ENCODE assay signal across 26 cellular contexts in the genomic region with DNA sequence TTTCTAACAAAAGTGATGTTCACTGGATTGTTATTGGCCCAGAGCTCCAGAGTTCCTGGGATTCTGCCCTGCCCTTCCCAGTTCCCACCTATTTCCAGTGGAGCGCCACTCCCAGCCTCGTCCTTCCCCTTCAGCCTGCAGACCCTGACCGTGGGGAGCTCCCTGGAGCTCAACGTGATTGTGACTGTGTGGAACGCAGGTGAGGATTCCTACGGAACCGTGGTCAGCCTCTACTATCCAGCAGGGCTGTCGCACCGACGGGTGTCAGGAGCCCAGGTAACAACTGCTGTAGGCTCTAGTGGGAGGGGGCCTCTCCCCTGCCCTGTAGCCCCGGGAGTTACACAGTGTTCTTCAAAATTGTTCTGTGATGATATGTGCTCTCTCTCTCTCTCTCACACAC. TPM values are rescaled to one million over a fixed set of nuclear protein-coding genes. Genes with fewer than 3 reads are reported as not detected.
DNase-seq lines count a peak whose midpoint lies in the region; FAIRE-seq and TF ChIP-seq lines count a peak whose summit lies in the region.
"Had no signal": no experiment of that assay in that cellular context is flagged by ENCODE, and none has a peak within 500 bp of the region (broad histone marks: within the 10 kb centered on the region; RNA-seq: fewer than 3 reads in every experiment).

No MANE protein-coding gene starts in this region.

- no peaks in the 10 kb centered on the region for H3K9me3 Mint-ChIP-seq in activated CD4-positive, alpha-beta T cell treated with anti-CD3 and anti-CD28 coated beads, Interleukin-2, amount 10 ng/mL, durations not matched to agents 24 days and 14 days
- H3K9me3 Mint-ChIP-seq in chondrocyte (ENCODE audit: low read depth) = peaks cover 6% of the 10 kb centered on the region
- H3K9me3 Mint-ChIP-seq: CD4-positive, alpha-beta T cell had no signal

- H4K8ac ChIP-seq in neuronal stem cell (ENCODE audit: low read depth, low read length) (no peak overlapping the region), mesenchymal stem cell (ENCODE audit: low read length) (no peak overlapping the region)

- H4K91ac ChIP-seq in neuronal stem cell (ENCODE audit: low read depth, low read length, poor library complexity) (no peak overlapping the region), mesenchymal stem cell (ENCODE audit: low read length) (no peak overlapping the region)

- intact Hi-C loops in activated CD4-positive, alpha-beta T cell treated with anti-CD3 and anti-CD28 coated beads, Interleukin-2, amount 10 ng/mL, durations not matched to agents 24 days and 14 days (cut with micrococcal nuclease) = no loop called here
- intact Hi-C loops in kidney (cut with DNase I) = no loop called here

- H2BK15ac ChIP-seq in neuronal stem cell (ENCODE audit: low read length) (no peak overlapping the region), mesenchymal stem cell (ENCODE audit: low read depth, poor library complexity, severe bottlenecking) (no peak overlapping the region)

- H3K18ac ChIP-seq in neuronal stem cell (ENCODE audit: low read length) (peak overlapping the region; percentile 33), mesenchymal stem cell (ENCODE audit: low read depth in 1 of 2, low read length in 2 of 2) (no peak overlapping the region)

- H3K4me3 ChIP-seq in kidney (ENCODE audit: low read length in 2 of 2) (no peak overlapping the region), neuronal stem cell (ENCODE audit: low read length in 2 of 2) (no peak overlapping the region), mesenchymal stem cell (ENCODE audit: insufficient read depth in 1 of 2, low read depth in 1 of 2, low read length in 2 of 2) (no peak overlapping the region)
- H3K4me3 ChIP-seq: A549; BLaER1 treated with 17β-estradiol and CSF1 and Interleukin-3, amounts not matched to agents 10 nM and 100 nM; GM12878; GM23338 had no signal

- peaks cover 1% of the 10 kb centered on the region for H3K79me1 ChIP-seq in neuronal stem cell (ENCODE audit: low read depth, low read length)
- H3K79me1 ChIP-seq in mesenchymal stem cell (replicated peaks; ENCODE audit: low read length, poor library complexity, severe bottlenecking) = no peaks in the 10 kb centered on the region

- no peaks in the 10 kb centered on the region for H3K4me1 ChIP-seq in kidney (ENCODE audit: control insufficient read depth in 1 of 2, insufficient read depth in 1 of 2, low read depth in 1 of 2, low read length in 2 of 2)
- H3K4me1 ChIP-seq in neuronal stem cell (ENCODE audit: control insufficient read depth in 2 of 2, insufficient read depth in 1 of 2, low read depth in 1 of 2, low read length in 2 of 2) = peaks cover under 1% of the 10 kb centered on the region in 2 donors
- H3K4me1 ChIP-seq in mesenchymal stem cell (ENCODE audit: control insufficient read depth, insufficient read depth, low read depth, low read length) = no peaks in the 10 kb centered on the region
- H3K4me1 ChIP-seq: A549, BE2C had no signal

- H3K36me3 Mint-ChIP-seq in activated CD4-positive, alpha-beta T cell treated with anti-CD3 and anti-CD28 coated beads, Interleukin-2, amount 10 ng/mL, durations not matched to agents 24 days and 14 days (ENCODE audit: low read depth) = peaks cover 4% of the 10 kb centered on the region
- peaks cover 2% of the 10 kb centered on the region for H3K36me3 Mint-ChIP-seq in chondrocyte (ENCODE audit: low read depth)
- H3K36me3 Mint-ChIP-seq: CD14-positive monocyte had no signal

- H2AFZ ChIP-seq in neuronal stem cell (ENCODE audit: low read length) = no peak overlapping the region
- no peak overlapping the region for H2AFZ ChIP-seq in mesenchymal stem cell (ENCODE audit: low read depth, low read length)
- H2AFZ ChIP-seq: GM23338 had no signal

- H3K9ac ChIP-seq in kidney (ENCODE audit: low read length in 2 of 2) = no peak overlapping the region
- H3K9ac ChIP-seq in neuronal stem cell (ENCODE audit: low read depth, low read length, poor library complexity) = no peak overlapping the region
- H3K9ac ChIP-seq in mesenchymal stem cell (ENCODE audit: low read length) = no peak overlapping the region
- H3K9ac ChIP-seq: BLaER1 treated with 17β-estradiol and CSF1 and Interleukin-3, amounts not matched to agents 10 nM and 100 nM had no signal

- H3K27me3 ChIP-seq in neuronal stem cell (ENCODE audit: control insufficient read depth in 3 of 3, insufficient read depth in 3 of 3, low read depth in 1 of 3, low read length in 3 of 3) (peaks cover 0 to 12% (median 0%) of the 10 kb centered on the region in 3 experiments), mesenchymal stem cell (ENCODE audit: control insufficient read depth in 1 of 2, insufficient read depth in 1 of 2, low read length in 2 of 2) (peaks cover 5 to 36% of the 10 kb centered on the region in 2 experiments)
- H3K27me3 ChIP-seq: BE2C; BLaER1 treated with 17β-estradiol and CSF1 and Interleukin-3, amounts not matched to agents 10 nM and 100 nM had no signal

- H3K14ac ChIP-seq in neuronal stem cell (ENCODE audit: low read length) (peak overlapping the region; percentile 49), mesenchymal stem cell (ENCODE audit: low read length in 2 of 2) (no peak overlapping the region)

- H3K9me3 ChIP-seq in kidney (ENCODE audit: control insufficient read depth in 1 of 2, low read length in 2 of 2) = no peaks in the 10 kb centered on the region
- H3K9me3 ChIP-seq in neuronal stem cell (replicated peaks in 1 of 2; ENCODE audit: control insufficient read depth in 2 of 2, insufficient read depth in 1 of 2, low read depth in 1 of 2, low read length in 2 of 2) = no peaks in the 10 kb centered on the region
- peaks cover 8% of the 10 kb centered on the region for H3K9me3 ChIP-seq in mesenchymal stem cell (ENCODE audit: control insufficient read depth, low read length)
- H3K9me3 ChIP-seq: BE2C had no signal

- FAIRE-seq in kidney (lab: Jason Lieb, UNC) = no peak
- FAIRE-seq: A549, D721Med, GM12878, GM19239 had no signal

- peak overlapping the region; percentile 40 for H3K27ac Mint-ChIP-seq in activated CD4-positive, alpha-beta T cell treated with anti-CD3 and anti-CD28 coated beads, Interleukin-2, amount 10 ng/mL, durations not matched to agents 24 days and 14 days
- no peak overlapping the region for H3K27ac Mint-ChIP-seq in chondrocyte (ENCODE audit: unreplicated experiment)
- H3K27ac Mint-ChIP-seq: CD4-positive, alpha-beta T cell; GM23338; H9 had no signal

- no peak overlapping the region for H3K4me2 ChIP-seq in neuronal stem cell (ENCODE audit: insufficient read depth, low read length, poor library complexity, severe bottlenecking)
- H3K4me2 ChIP-seq in mesenchymal stem cell (ENCODE audit: low read length, poor library complexity, severe bottlenecking) = no peak overlapping the region
- H3K4me2 ChIP-seq: A549; BLaER1 treated with 17β-estradiol and CSF1 and Interleukin-3, amounts not matched to agents 10 nM and 100 nM; GM23338 had no signal

- no peak overlapping the region for H3K4me3 Mint-ChIP-seq in activated CD4-positive, alpha-beta T cell treated with anti-CD3 and anti-CD28 coated beads, Interleukin-2, amount 10 ng/mL, durations not matched to agents 24 days and 14 days
- no peak overlapping the region for H3K4me3 Mint-ChIP-seq in chondrocyte (ENCODE audit: unreplicated experiment)
- H3K4me3 Mint-ChIP-seq: CD14-positive monocyte; CD4-positive, alpha-beta T cell; GM23338; H9 had no signal

- H2BK5ac ChIP-seq in neuronal stem cell (ENCODE audit: low read length) = no peak overlapping the region
- H2BK5ac ChIP-seq in mesenchymal stem cell (ENCODE audit: low read depth, low read length, poor library complexity, severe bottlenecking) = no peak overlapping the region

- H2BK12ac ChIP-seq in neuronal stem cell (ENCODE audit: low read length) (no peak overlapping the region), mesenchymal stem cell (ENCODE audit: low read length in 2 of 2) (no peak overlapping the region)

- no peak overlapping the region for H2AK5ac ChIP-seq in neuronal stem cell (ENCODE audit: low read depth, low read length)
- H2AK5ac ChIP-seq in mesenchymal stem cell (ENCODE audit: low read length, severe bottlenecking) = no peak overlapping the region

- H3K23ac ChIP-seq in neuronal stem cell (ENCODE audit: low read depth, low read length, poor library complexity) = no peak overlapping the region
- no peak overlapping the region for H3K23ac ChIP-seq in mesenchymal stem cell (ENCODE audit: low read length in 2 of 2)

- H3K4ac ChIP-seq in neuronal stem cell (ENCODE audit: low read length) (no peak overlapping the region), mesenchymal stem cell (ENCODE audit: low read depth in 1 of 2, low read length in 2 of 2) (no peak overlapping the region)

- H3K27ac ChIP-seq in kidney (ENCODE audit: low read depth in 2 of 2, low read length in 2 of 2) (no peak overlapping the region), neuronal stem cell (replicated peaks; ENCODE audit: low read length) (no peak overlapping the region), mesenchymal stem cell (ENCODE audit: low read length, poor library complexity, severe bottlenecking) (no peak overlapping the region)
- H3K27ac ChIP-seq: A549; BLaER1 treated with 17β-estradiol and CSF1 and Interleukin-3, amounts not matched to agents 10 nM and 100 nM had no signal

- DNase-seq in activated CD4-positive, alpha-beta T cell treated with anti-CD3 and anti-CD28 coated beads, Interleukin-2, amount 10 ng/mL, durations not matched to agents 24 days and 14 days = no peak
- DNase-seq in activated CD4-positive, alpha-beta T cell treated with anti-CD3 and anti-CD28 coated beads for 4 hours = no peak
- peak; percentile 73 for DNase-seq in chondrocyte (ENCODE audit: low spot score)
- peak; percentile 30 for DNase-seq in kidney
- no peak for DNase-seq in neuronal stem cell (ENCODE audit: low spot score)
- DNase-seq in mesenchymal stem cell = no peak
- no peak for DNase-seq in NCI-H128 (lab: John Stamatoyannopoulos, UW; ENCODE audit: unreplicated experiment)
- DNase-seq: 8988T; ACHN; AML-193; BE2C; CD4-positive, alpha-beta T cell; CD8-positive, alpha-beta memory T cell; DMS 273 treated with DMSO at 0.1 percent for 48 hours; DMS79; EL; GDM1; H9 had no signal

- H3K36me3 ChIP-seq in kidney (ENCODE audit: control insufficient read depth in 1 of 2, insufficient read depth in 2 of 2, low read length in 2 of 2) = no peaks in the 10 kb centered on the region
- no peaks in the 10 kb centered on the region for H3K36me3 ChIP-seq in neuronal stem cell (replicated peaks in 1 of 2; ENCODE audit: control insufficient read depth in 2 of 2, insufficient read depth in 2 of 2, low read length in 2 of 2)
- H3K36me3 ChIP-seq in mesenchymal stem cell (ENCODE audit: control insufficient read depth in 1 of 2, insufficient read depth in 2 of 2, low read depth in 1 of 2, low read length in 2 of 2) = no peaks in the 10 kb centered on the region
- H3K36me3 ChIP-seq: BE2C; BLaER1 treated with 17β-estradiol and CSF1 and Interleukin-3, amounts not matched to agents 10 nM and 100 nM had no signal

- H2BK120ac ChIP-seq in neuronal stem cell (ENCODE audit: low read depth, low read length) (no peak overlapping the region), mesenchymal stem cell (ENCODE audit: low read depth, low read length) (no peak overlapping the region)

- no peaks in the 10 kb centered on the region for H3K27me3 Mint-ChIP-seq in activated CD4-positive, alpha-beta T cell treated with anti-CD3 and anti-CD28 coated beads, Interleukin-2, amount 10 ng/mL, durations not matched to agents 24 days and 14 days
- peaks cover 28% of the 10 kb centered on the region for H3K27me3 Mint-ChIP-seq in chondrocyte (ENCODE audit: low read depth)
- H3K27me3 Mint-ChIP-seq: CD8-positive, alpha-beta memory T cell had no signal

- peaks cover 34% of the 10 kb centered on the region for H3K4me1 Mint-ChIP-seq in activated CD4-positive, alpha-beta T cell treated with anti-CD3 and anti-CD28 coated beads, Interleukin-2, amount 10 ng/mL, durations not matched to agents 24 days and 14 days
- H3K4me1 Mint-ChIP-seq in chondrocyte (ENCODE audit: low read depth) = no peaks in the 10 kb centered on the region
- H3K4me1 Mint-ChIP-seq: GM23338 had no signal

- no peak for TF ChIP-seq CTCF in chondrocyte (IDR thresholded peaks at IDR 0.05)
- TF ChIP-seq CTCF in kidney (IDR thresholded peaks at IDR 0.05; ENCODE audit: borderline replicate concordance, extremely low read depth, insufficient read depth) = no peak

- no CpG with 5 or more reads among the region's 11 CpGs for WGBS in neuronal stem cell (ENCODE audit: extremely low coverage in 2 of 2, insufficient read length in 2 of 2, insufficient replicate concordance in 1 of 2), 2 donors
- 76% methylated on average over 8 of the region's 11 CpGs for WGBS in mesenchymal stem cell

RNA-seq across cellular contexts. Expression of a gene that starts 11.8 kb away (rescaled TPM):
- total RNA-seq in activated CD4-positive, alpha-beta T cell treated with anti-CD3 and anti-CD28 coated beads, Interleukin-2, amount 10 ng/mL, durations not matched to agents 24 days and 14 days = not detected in 2 replicates
- total RNA-seq in chondrocyte = not detected in 3 replicates
- total RNA-seq in kidney = not detected
- 5.5 TPM for polyA plus RNA-seq in kidney (ENCODE audit: insufficient read depth, low read depth, low replicate concordance)
- polyA plus RNA-seq in neuronal stem cell (2013, experiment 1 of 2) = not detected
- 0.18 TPM for polyA plus RNA-seq in neuronal stem cell (2013, experiment 2 of 2)
- not detected for polyA plus RNA-seq in mesenchymal stem cell (2013, experiment 1 of 2)
- not detected for polyA plus RNA-seq in mesenchymal stem cell (2013, experiment 2 of 2)
- total RNA-seq: CD4-positive, alpha-beta T cell; CD8-positive, alpha-beta memory T cell; GM12878; GM23338; H4; H9 had no signal
- polyA plus RNA-seq: A549; CD14-positive monocyte; CD8-positive, alpha-beta memory T cell; GM12878 had no signal

RNA-seq across cellular contexts. Expression of a gene that starts 23.2 kb away (rescaled TPM):
- total RNA-seq in activated CD4-positive, alpha-beta T cell treated with anti-CD3 and anti-CD28 coated beads, Interleukin-2, amount 10 ng/mL, durations not matched to agents 24 days and 14 days = not detected in 2 replicates
- total RNA-seq in chondrocyte = not detected in 3 replicates
- 0.13 TPM for total RNA-seq in kidney
- not detected for polyA plus RNA-seq in kidney (ENCODE audit: insufficient read depth, low read depth, low replicate concordance)
- not detected for polyA plus RNA-seq in neuronal stem cell (2013, experiment 1 of 2)
- not detected for polyA plus RNA-seq in neuronal stem cell (2013, experiment 2 of 2)
- not detected for polyA plus RNA-seq in mesenchymal stem cell (2013, experiment 1 of 2)
- not detected for polyA plus RNA-seq in mesenchymal stem cell (2013, experiment 2 of 2)
- total RNA-seq: CD4-positive, alpha-beta T cell; CD8-positive, alpha-beta memory T cell; GM23338; H4; H9 had no signal
- polyA plus RNA-seq: A549, CD14-positive monocyte, GM23338 had no signal

RNA-seq across cellular contexts. Expression of a gene that starts 26.2 kb away (rescaled TPM):
- total RNA-seq in activated CD4-positive, alpha-beta T cell treated with anti-CD3 and anti-CD28 coated beads, Interleukin-2, amount 10 ng/mL, durations not matched to agents 24 days and 14 days = 0.09 and 0.16 TPM in 2 replicates
- 2.3 to 3.7 TPM (median 2.8 TPM) in 3 replicates for total RNA-seq in chondrocyte
- 1.4 TPM for total RNA-seq in kidney
- polyA plus RNA-seq in kidney (ENCODE audit: insufficient read depth, low read depth, low replicate concordance) = 0.67 TPM
- 1.4 TPM for polyA plus RNA-seq in neuronal stem cell (2013, experiment 1 of 2)
- polyA plus RNA-seq in neuronal stem cell (2013, experiment 2 of 2) = 1.3 TPM
- polyA plus RNA-seq in mesenchymal stem cell (2013, experiment 1 of 2) = 0.36 TPM
- 0.34 TPM for polyA plus RNA-seq in mesenchymal stem cell (2013, experiment 2 of 2)
- total RNA-seq: GM23338 had no signal
- polyA plus RNA-seq: CD14-positive monocyte, GM23338 had no signal

RNA-seq across cellular contexts. Expression of a gene that starts 42.9 kb away (rescaled TPM):
- 9.9 and 10.5 TPM in 2 replicates for total RNA-seq in activated CD4-positive, alpha-beta T cell treated with anti-CD3 and anti-CD28 coated beads, Interleukin-2, amount 10 ng/mL, durations not matched to agents 24 days and 14 days
- 12.2 to 13.2 TPM (median 12.4 TPM) in 3 replicates for total RNA-seq in chondrocyte
- total RNA-seq in kidney = 9.6 TPM
- polyA plus RNA-seq in kidney (ENCODE audit: insufficient read depth, low read depth, low replicate concordance) = 10.9 TPM
- 6.0 TPM for polyA plus RNA-seq in neuronal stem cell (2013, experiment 1 of 2)
- 5.6 TPM for polyA plus RNA-seq in neuronal stem cell (2013, experiment 2 of 2)
- polyA plus RNA-seq in mesenchymal stem cell (2013, experiment 1 of 2) = 5.3 TPM
- polyA plus RNA-seq in mesenchymal stem cell (2013, experiment 2 of 2) = 5.0 TPM

RNA-seq across cellular contexts. Expression of a gene that starts 55.6 kb away (rescaled TPM):
- 0.49 and 1.5 TPM in 2 replicates for total RNA-seq in activated CD4-positive, alpha-beta T cell treated with anti-CD3 and anti-CD28 coated beads, Interleukin-2, amount 10 ng/mL, durations not matched to agents 24 days and 14 days
- 124 to 224 TPM (median 221 TPM) in 3 replicates for total RNA-seq in chondrocyte
- total RNA-seq in kidney = 54.4 TPM
- polyA plus RNA-seq in kidney (ENCODE audit: insufficient read depth, low read depth, low replicate concordance) = 27.5 TPM
- 0.07 TPM for polyA plus RNA-seq in neuronal stem cell (2013, experiment 1 of 2)
- polyA plus RNA-seq in neuronal stem cell (2013, experiment 2 of 2) = 0.21 TPM
- polyA plus RNA-seq in mesenchymal stem cell (2013, experiment 1 of 2) = 125 TPM
- polyA plus RNA-seq in mesenchymal stem cell (2013, experiment 2 of 2) = 118 TPM
- polyA plus RNA-seq: CD8-positive, alpha-beta memory T cell had no signal

Comparison
In these comparisons a context has a peak if more than half of its experiments do, and no peak if none do; other contexts are left out.
1. DNase-seq: peak in chondrocyte (single experiment) and kidney (single experiment); none in activated CD4-positive, alpha-beta T cell treated with anti-CD3 and anti-CD28 coated beads, Interleukin-2, amount 10 ng/mL, durations not matched to agents 24 days and 14 days (single experiment), activated CD4-positive, alpha-beta T cell treated with anti-CD3 and anti-CD28 coated beads for 4 hours (0 of 2), neuronal stem cell (single experiment), mesenchymal stem cell (single experiment) and NCI-H128 (single experiment).